In genomic region chr6:16885411-16886160, GRCh38 we compare ENCODE assay signal across 1 cellular context.
TF ChIP-seq lines count a peak whose summit lies in the region.

No MANE protein-coding gene starts in this region.

TF ChIP-seq in K562, 482 proteins besides CTCF, POLR2A, EP300 and RAD21 (continued from another document):
- no peak for TF ChIP-seq THAP7 (CRISPR knock-in tag; IDR thresholded peaks at IDR 0.05)
- no peak for TF ChIP-seq YBX1 (IDR thresholded peaks at IDR 0.05)
- TF ChIP-seq ARID1B (IDR thresholded peaks at IDR 0.05), result no peak
- TF ChIP-seq MAZ (CRISPR knock-in tag; conservative IDR thresholded peaks at IDR 0.05 in 1 of 2, IDR thresholded peaks at IDR 0.05 in 1 of 2), result no peak
- no peak for TF ChIP-seq CEBPG (CRISPR knock-in tag; IDR thresholded peaks at IDR 0.05)
- TF ChIP-seq CEBPG (tag; conservative IDR thresholded peaks at IDR 0.05 in 1 of 2, IDR thresholded peaks at IDR 0.05 in 1 of 2), result no peak
- no peak for TF ChIP-seq HMGXB4 (CRISPR knock-in tag; IDR thresholded peaks at IDR 0.05)
- no peak for TF ChIP-seq ZNF398 (CRISPR knock-in tag; IDR thresholded peaks at IDR 0.05)
- no peak for TF ChIP-seq KAT2B (IDR thresholded peaks at IDR 0.05; ENCODE audit: low read depth, low read length)
- TF ChIP-seq CBX5 (IDR thresholded peaks at IDR 0.05; ENCODE audit: borderline replicate concordance, low read depth), result no peak
